ENCODE assay signal across 12 cellular contexts in the genomic region with DNA sequence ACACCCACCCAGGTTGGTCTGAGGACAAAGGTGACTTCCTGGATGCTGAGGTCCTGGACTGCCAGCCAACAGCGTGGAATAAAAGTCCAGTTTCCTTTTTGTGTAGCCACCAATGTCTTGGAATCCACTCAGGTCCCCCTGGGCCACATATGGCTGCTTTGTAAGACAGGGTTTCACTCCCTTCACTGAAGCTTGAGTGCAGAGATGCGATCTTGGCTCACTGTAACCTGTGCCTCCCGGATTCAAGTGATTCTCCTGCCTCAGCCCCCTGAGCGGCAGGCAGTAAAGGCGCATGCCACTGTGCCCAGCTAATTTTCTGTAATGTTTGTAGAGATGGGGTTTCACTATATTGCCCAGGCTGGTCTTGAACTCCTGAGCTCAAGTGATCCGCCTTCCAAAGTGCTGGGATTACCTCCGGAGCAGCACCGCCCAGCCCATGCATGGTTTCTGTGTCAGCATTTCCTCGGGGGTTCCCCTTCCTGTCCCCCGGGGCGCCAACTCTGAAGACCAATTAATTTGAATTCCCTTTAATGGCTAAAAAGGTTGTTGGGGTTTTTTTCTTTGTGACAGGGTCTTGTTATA. TPM values are rescaled to one million over a fixed set of nuclear protein-coding genes. Genes with fewer than 3 reads are reported as not detected.
A peak's percentile ranks its signal among the peaks of the same experiment; 100 is the strongest.
DNase-seq lines count a peak whose midpoint lies in the region; ATAC-seq and TF ChIP-seq lines count a peak whose summit lies in the region.
"Had no signal": no experiment of that assay in that cellular context is flagged by ENCODE, and none has a peak within 500 bp of the region (broad histone marks: within the 10 kb centered on the region; RNA-seq: fewer than 3 reads in every experiment).

No MANE protein-coding gene starts in this region.

- intact Hi-C loops in activated CD4-positive, alpha-beta memory T cell treated with anti-CD3 and anti-CD28 coated beads for 36 hours (cut with micrococcal nuclease), result no loop called here

- no peak overlapping the region for H3K27ac Mint-ChIP-seq in activated CD4-positive, alpha-beta memory T cell treated with anti-CD3 and anti-CD28 coated beads for 36 hours
- H3K27ac Mint-ChIP-seq: activated T-cell treated with anti-CD3 and anti-CD28 coated beads, Interleukin-2, amount 50 U/mL, for 24 hours; dendritic cell treated with granulocyte-macrophage colony-stimulating factor and Interleukin-4, amounts not matched to agents 40 ng/mL and 50 ng/mL, for 4 days had no signal

- H3K4me3 Mint-ChIP-seq in activated CD4-positive, alpha-beta memory T cell treated with anti-CD3 and anti-CD28 coated beads for 36 hours, result no peak overlapping the region
- H3K4me3 Mint-ChIP-seq: activated T-cell treated with anti-CD3 and anti-CD28 coated beads, Interleukin-2, amount 50 U/mL, for 24 hours; dendritic cell treated with granulocyte-macrophage colony-stimulating factor and Interleukin-4, amounts not matched to agents 40 ng/mL and 50 ng/mL, for 4 days had no signal

- TF ChIP-seq CTCF in brain microvascular endothelial cell (IDR thresholded peaks at IDR 0.05; ENCODE audit: low read depth, low read length, missing control alignments), result no peak

- H3K27me3 ChIP-seq in mucosa of stomach (ENCODE audit: control insufficient read depth, insufficient read depth, low read length), result no peaks in the 10 kb centered on the region
- H3K27me3 ChIP-seq in brain microvascular endothelial cell (replicated peaks), result no peaks in the 10 kb centered on the region

- in situ Hi-C loops in brain microvascular endothelial cell (cut with HindIII; ENCODE audit: low pct_ligation_motif_present, low sequenced_read_pairs), result no loop called here

- H3K4me3 ChIP-seq in mucosa of stomach (ENCODE audit: low read length), result no peak overlapping the region
- no peak overlapping the region for H3K4me3 ChIP-seq in brain microvascular endothelial cell (ENCODE audit: low read depth, low read length)

- H3K27me3 Mint-ChIP-seq in activated CD4-positive, alpha-beta memory T cell treated with anti-CD3 and anti-CD28 coated beads for 36 hours, result peaks cover 5% of the 10 kb centered on the region
- H3K27me3 Mint-ChIP-seq: activated T-cell treated with anti-CD3 and anti-CD28 coated beads, Interleukin-2, amount 50 U/mL, for 24 hours; dendritic cell treated with granulocyte-macrophage colony-stimulating factor and Interleukin-4, amounts not matched to agents 40 ng/mL and 50 ng/mL, for 4 days had no signal

- H3K27ac ChIP-seq in brain microvascular endothelial cell, result no peak overlapping the region

- CTCF ChIA-PET in activated CD4-positive, alpha-beta memory T cell treated with anti-CD3 and anti-CD28 coated beads for 36 hours (lab: Charles Lee), result no interaction called here

- H3K4me1 Mint-ChIP-seq in activated CD4-positive, alpha-beta memory T cell treated with anti-CD3 and anti-CD28 coated beads for 36 hours (ENCODE audit: low read depth), result peaks cover 8% of the 10 kb centered on the region

- H3K36me3 ChIP-seq in mucosa of stomach (ENCODE audit: control insufficient read depth, insufficient read depth, low read length) (peaks cover 5% of the 10 kb centered on the region), brain microvascular endothelial cell (replicated peaks) (peaks cover 27% of the 10 kb centered on the region)

- no peaks in the 10 kb centered on the region for H3K9me3 ChIP-seq in mucosa of stomach (ENCODE audit: control insufficient read depth, low read length)
- H3K9me3 ChIP-seq: SK-N-SH had no signal

- peak overlapping the region; percentile 33 for H3K9ac ChIP-seq in mucosa of stomach (ENCODE audit: low read length)
- H3K9ac ChIP-seq: SK-N-SH had no signal

- H3K36me3 Mint-ChIP-seq in activated CD4-positive, alpha-beta memory T cell treated with anti-CD3 and anti-CD28 coated beads for 36 hours, result no peaks in the 10 kb centered on the region

- DNase-seq in A172 (ENCODE audit: low spot score), result peak; percentile 76
- peak; percentile 41 for DNase-seq in activated CD4-positive, alpha-beta memory T cell treated with anti-CD3 and anti-CD28 coated beads for 36 hours
- no peak for DNase-seq in brain microvascular endothelial cell
- no peak for DNase-seq in stimulated activated CD4-positive, alpha-beta T cell treated with anti-CD3 and anti-CD28 coated beads, Interleukin-4, amount 100 ng/mL, for 24 hours
- no peak for DNase-seq in NCI-H2227 treated with DMSO at 0.1 percent for 48 hours (lab: John Stamatoyannopoulos, UW)
- no peak for DNase-seq in activated T-cell treated with anti-CD3 and anti-CD28 coated beads, Interleukin-2, amount 50 U/mL, for 48 hours
- DNase-seq: activated T-cell treated with anti-CD3 and anti-CD28 coated beads, Interleukin-2, amount 50 U/mL, for 24 hours; NCI-H345; SK-N-SH had no signal

- peaks cover 21% of the 10 kb centered on the region for H3K4me1 ChIP-seq in mucosa of stomach (ENCODE audit: control insufficient read depth, insufficient read depth, low read length)

- H3K9me3 Mint-ChIP-seq in activated CD4-positive, alpha-beta memory T cell treated with anti-CD3 and anti-CD28 coated beads for 36 hours, result peaks cover 4% of the 10 kb centered on the region
- H3K9me3 Mint-ChIP-seq: activated T-cell treated with anti-CD3 and anti-CD28 coated beads, Interleukin-2, amount 50 U/mL, for 24 hours; dendritic cell treated with granulocyte-macrophage colony-stimulating factor and Interleukin-4, amounts not matched to agents 40 ng/mL and 50 ng/mL, for 4 days had no signal

- POLR2A ChIA-PET in activated CD4-positive, alpha-beta memory T cell treated with anti-CD3 and anti-CD28 coated beads for 36 hours (lab: Charles Lee), result no interaction called here

- ATAC-seq in GM19324 (IDR thresholded peaks at IDR 0.05; ENCODE audit: low FRiP score, unreplicated experiment), result peak; percentile 62

RNA-seq across cellular contexts. Expression of a gene that starts 17.5 kb away (rescaled TPM):
- 135 and 144 TPM in 2 replicates for total RNA-seq in A172 (2014; rRNA removed; shearing (Covaris generic))
- 1 to 10 TPM; 2.0 to 2.5 TPM for total RNA-seq in activated CD4-positive, alpha-beta memory T cell treated with anti-CD3 and anti-CD28 coated beads for 36 hours

RNA-seq across cellular contexts. Expression of a gene that starts 24.2 kb away (rescaled TPM):
- total RNA-seq in A172 (2014; rRNA removed; shearing (Covaris generic)), result 109 and 113 TPM in 2 replicates
- total RNA-seq in activated CD4-positive, alpha-beta memory T cell treated with anti-CD3 and anti-CD28 coated beads for 36 hours, result 10 to 100 TPM; 64.1 to 70.3 TPM

RNA-seq across cellular contexts. Expression of a gene that starts 59.6 kb away (rescaled TPM):
- total RNA-seq in A172 (2014; rRNA removed; shearing (Covaris generic)), result not detected in 2 replicates
- not detected for total RNA-seq in activated CD4-positive, alpha-beta memory T cell treated with anti-CD3 and anti-CD28 coated beads for 36 hours

Comparison
In these comparisons a context has a peak if more than half of its experiments do, and no peak if none do; other contexts are left out.
1. DNase-seq: peak in A172 (single experiment) and activated CD4-positive, alpha-beta memory T cell treated with anti-CD3 and anti-CD28 coated beads for 36 hours (single experiment); none in brain microvascular endothelial cell (single experiment), stimulated activated CD4-positive, alpha-beta T cell treated with anti-CD3 and anti-CD28 coated beads, Interleukin-4, amount 100 ng/mL, for 24 hours (single experiment), NCI-H2227 treated with DMSO at 0.1 percent for 48 hours (single experiment) and activated T-cell treated with anti-CD3 and anti-CD28 coated beads, Interleukin-2, amount 50 U/mL, for 48 hours (0 of 2).
2. RNA of a gene that starts 17.5 kb away (total RNA-seq): 135 to 144 TPM in A172; 2.0 to 2.5 TPM in activated CD4-positive, alpha-beta memory T cell treated with anti-CD3 and anti-CD28 coated beads for 36 hours; every median in the first group is over 10 times any median in the second.